1 cellular context compared by ENCODE assay signal in genomic region chr1:10489291-10490055, GRCh38.
TF ChIP-seq lines count a peak whose summit lies in the region.

No MANE protein-coding gene starts in this region.

TF ChIP-seq in liver, 16 proteins besides CTCF, POLR2A, EP300 and RAD21:
- TF ChIP-seq EGR1 (IDR thresholded peaks at IDR 0.05; ENCODE audit: low read depth in 2 of 2) (no peak), MAX (IDR thresholded peaks at IDR 0.05) (no peak), ATF3 (IDR thresholded peaks at IDR 0.05) (no peak), YY1 (IDR thresholded peaks at IDR 0.05) (peak; percentile 16), ZBTB33 (IDR thresholded peaks at IDR 0.05) (no peak), TAF1 (conservative IDR thresholded peaks at IDR 0.05) (no peak), JUND (IDR thresholded peaks at IDR 0.05) (peak in 1 of 2 donors; percentile 10), HNF4A (conservative IDR thresholded peaks at IDR 0.05) (peak; percentile 58 to 60), FOXA2 (IDR thresholded peaks at IDR 0.05) (peak; percentile 88), RXRA (IDR thresholded peaks at IDR 0.05) (peak; percentile 41 to 51), SP1 (IDR thresholded peaks at IDR 0.05) (peak; percentile 31), GABPA (IDR thresholded peaks at IDR 0.05 in 1 of 2, conservative IDR thresholded peaks at IDR 0.05 in 1 of 2) (no peak), NR2F2 (IDR thresholded peaks at IDR 0.05) (peak; percentile 23), HNF4G (IDR thresholded peaks at IDR 0.05) (no peak), REST (IDR thresholded peaks at IDR 0.05) (peak; percentile 21), FOXA1 (IDR thresholded peaks at IDR 0.05) (peak; percentile 65)
